21 cellular contexts compared by ENCODE assay signal in the genomic region with DNA sequence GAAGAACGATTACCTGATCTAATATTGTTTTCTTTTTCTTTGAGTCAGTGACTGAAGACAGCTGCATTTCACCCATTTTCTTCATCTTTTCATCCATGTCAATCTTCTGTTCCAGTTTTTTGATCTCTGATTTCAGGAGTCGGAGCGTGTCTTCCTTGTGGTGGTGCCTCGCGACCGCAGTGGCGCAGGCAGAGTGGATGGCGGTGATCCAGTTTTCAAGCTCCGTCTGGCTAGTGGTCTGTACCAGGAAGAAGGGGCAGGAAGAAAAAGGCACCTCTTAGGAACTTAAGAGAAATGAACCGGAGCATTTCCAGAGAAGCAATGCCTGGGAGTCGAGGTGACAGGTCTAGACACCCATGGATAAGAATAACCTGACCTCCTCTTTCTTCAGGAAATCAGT.
"Had no signal": no experiment of that assay in that cellular context is flagged by ENCODE, and none has a peak within 500 bp of the region (broad histone marks: within the 10 kb centered on the region; RNA-seq: fewer than 3 reads in every experiment).

No MANE protein-coding gene starts in this region.

- H3K36me3 Mint-ChIP-seq: memory B cell, naive B cell had no signal

- H3K27me3 Mint-ChIP-seq: memory B cell; naive B cell; naive thymus-derived CD4-positive, alpha-beta T cell had no signal

- H3K4me1 Mint-ChIP-seq: immature natural killer cell; memory B cell; naive thymus-derived CD4-positive, alpha-beta T cell had no signal

- DNase-seq: hippocampal formation; hypothalamus; immature natural killer cell; islet precursor cell; kidney; kidney glomerular epithelial cell; left cardiac atrium; left colon; left lung; left ventricle myocardium inferior; left ventricle myocardium superior; lower lobe of right lung; mammary epithelial cell; mesenchymal stem cell; mesendoderm; midbrain; mucosa of descending colon; naive B cell; naive thymus-derived CD4-positive, alpha-beta T cell had no signal

- H3K9me3 Mint-ChIP-seq: immature natural killer cell; memory B cell; mesothelial cell of epicardium; naive B cell; naive thymus-derived CD4-positive, alpha-beta T cell had no signal

- H3K27ac Mint-ChIP-seq: immature natural killer cell; memory B cell; mesothelial cell of epicardium; naive thymus-derived CD4-positive, alpha-beta T cell had no signal

- H3K4me3 Mint-ChIP-seq: immature natural killer cell; memory B cell; mesothelial cell of epicardium; naive B cell; naive thymus-derived CD4-positive, alpha-beta T cell had no signal
